1 cellular context compared by ENCODE assay signal in genomic region chr9:137239541-137240200, GRCh38.
TF ChIP-seq lines count a peak whose summit lies in the region.

No MANE protein-coding gene starts in this region.

TF ChIP-seq in GM12878, 131 proteins besides CTCF, POLR2A, EP300 and RAD21:
- TF ChIP-seq MLLT1 (IDR thresholded peaks at IDR 0.05): peak; percentile 79
